ENCODE assay signal across 23 cellular contexts in the genomic region with DNA sequence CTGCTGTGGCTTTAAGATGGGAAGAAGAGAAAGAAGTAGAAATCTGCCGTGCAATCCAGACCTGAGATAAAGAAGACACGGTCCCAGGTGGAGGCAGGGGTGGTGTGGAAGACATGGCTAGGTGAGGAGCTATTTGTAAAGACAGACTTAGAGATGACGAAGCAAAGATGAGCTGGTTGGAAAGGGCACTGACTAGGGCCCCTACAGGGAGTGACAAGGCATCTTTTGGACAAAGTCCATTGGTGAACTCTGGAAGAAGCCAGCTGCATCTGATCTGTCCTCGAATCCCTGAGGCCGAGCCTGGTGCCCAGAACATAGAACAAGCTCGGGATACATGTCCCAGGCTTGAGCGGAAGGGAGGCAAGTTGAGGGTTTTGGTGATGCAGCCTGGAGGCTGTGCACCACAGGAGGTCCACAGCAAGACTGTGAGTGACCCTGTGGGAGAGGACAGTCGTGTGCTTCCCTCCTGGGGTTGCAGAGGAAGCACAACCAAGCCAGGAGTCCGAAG.
"Had no signal": no experiment of that assay in that cellular context is flagged by ENCODE, and none has a peak within 500 bp of the region (broad histone marks: within the 10 kb centered on the region; RNA-seq: fewer than 3 reads in every experiment).

No MANE protein-coding gene starts in this region.

- H3K9me3 ChIP-seq: MG63, SJSA1 had no signal

- H3K4me3 ChIP-seq: MG63, SJSA1, SK-N-MC had no signal

- H3K27me3 ChIP-seq: MG63, SJSA1 had no signal

- DNase-seq: Karpas-422, KG1, MG63, NCI-H1092, NCI-H1105 treated with DMSO at 0.1 percent for 48 hours, NCI-H1417 treated with DMSO at 0.1 percent for 48 hours, NCI-H146, NCI-H1694 treated with DMSO at 0.1 percent for 48 hours, NCI-H1930, NCI-H2081 treated with DMSO at 0.1 percent for 48 hours, NCI-H2171, NCI-H226, NCI-H446, NCI-H510A, NCI-H524 treated with DMSO at 0.1 percent for 48 hours, NCI-H69, NCI-H774, Right ventricle myocardium superior, RPMI8226, SIG-M5 had no signal

- H3K36me3 ChIP-seq: MG63, SJSA1 had no signal

- H3K27ac ChIP-seq: HL-60, SJSA1, SK-N-MC had no signal
